ENCODE assay signal across 8 cellular contexts in the genomic region with DNA sequence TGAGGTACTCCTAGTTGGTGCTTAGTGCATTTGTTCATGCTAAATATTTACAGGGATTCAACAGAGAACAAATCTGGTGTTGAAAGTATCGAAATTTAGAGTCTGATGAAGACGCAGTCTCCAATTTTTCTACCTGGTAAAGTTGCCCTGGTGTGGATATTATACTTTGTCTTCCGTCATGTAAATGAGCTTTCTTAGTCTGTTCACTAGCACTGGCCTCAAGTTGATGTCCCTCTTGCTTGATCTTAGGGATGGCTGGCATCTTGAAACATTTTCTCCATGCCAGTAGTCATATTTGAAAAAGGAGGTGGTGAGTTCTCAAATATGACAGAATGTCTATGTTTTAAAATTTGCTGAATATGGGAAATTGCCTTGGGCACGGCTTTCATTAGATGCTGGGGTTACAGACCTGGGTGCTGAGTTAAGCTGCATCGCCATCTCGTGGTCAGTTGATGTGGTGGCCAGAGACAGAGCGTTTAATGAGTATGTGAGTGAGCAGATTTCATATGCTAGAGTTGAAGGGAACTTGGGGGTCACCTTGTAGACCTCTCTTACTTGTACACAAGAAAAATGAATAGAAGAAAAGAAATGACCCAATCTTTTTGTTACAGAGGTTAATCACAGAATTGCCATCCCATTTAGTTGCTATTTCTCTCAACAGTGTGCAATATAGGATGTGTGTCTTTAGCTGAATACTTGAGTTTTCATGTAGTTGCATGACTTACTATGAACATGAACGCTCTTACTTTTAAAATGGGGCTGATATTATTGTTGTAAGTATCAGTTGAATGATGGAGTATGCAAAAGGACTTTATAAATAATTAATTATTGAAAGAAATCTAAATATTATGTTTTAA.
DNase-seq lines count a peak whose midpoint lies in the region; ATAC-seq and TF ChIP-seq lines count a peak whose summit lies in the region.

No MANE protein-coding gene starts in this region.

- peak; percentile 92 for ATAC-seq in GM21515 (IDR thresholded peaks at IDR 0.05; ENCODE audit: unreplicated experiment)

- no peaks in the 10 kb centered on the region for H3K36me3 Mint-ChIP-seq in activated naive CD4-positive, alpha-beta T cell treated with anti-CD3 and anti-CD28 coated beads for 36 hours (ENCODE audit: low read depth)

- WGBS in ovary, 3 donors, result 34 to 38% (median 36%) methylated on average over 8 of the region's 8 CpGs

- H3K4me3 ChIP-seq in OCI-LY3 (ENCODE audit: low read length) (peak overlapping the region; percentile 34), ovary (no peak overlapping the region)

- intact Hi-C loops in activated naive CD4-positive, alpha-beta T cell treated with anti-CD3 and anti-CD28 coated beads for 36 hours (cut with micrococcal nuclease), result loop anchor here (1.0 kb wide), 3 partner anchors 177 to 410 kb away; no protein-coding TSS in a partner anchor
- intact Hi-C loops in ovary (cut with DNase I), result loop anchor here in 3 of 4 donors (5.0 to 10.0 kb wide), 2 partner anchors 378 to 381 kb away; no protein-coding TSS in a partner anchor

- CTCF ChIA-PET in activated naive CD4-positive, alpha-beta T cell treated with anti-CD3 and anti-CD28 coated beads for 36 hours (lab: Charles Lee), result interaction anchor here (0.6 to 1.7 kb wide), 8 partner anchors 9 to 650 kb away, joined by 3 to 10 read pairs (median 4); no protein-coding TSS in a partner anchor

- no peaks in the 10 kb centered on the region for H4K20me1 ChIP-seq in OCI-LY3 (ENCODE audit: insufficient read depth, low read length)

- peak overlapping the region; percentile 66 for H3K4me2 ChIP-seq in OCI-LY3 (ENCODE audit: low read length)

- no peak overlapping the region for H3K27ac Mint-ChIP-seq in activated naive CD4-positive, alpha-beta T cell treated with anti-CD3 and anti-CD28 coated beads for 36 hours

- no peak overlapping the region for H3K4me3 Mint-ChIP-seq in activated naive CD4-positive, alpha-beta T cell treated with anti-CD3 and anti-CD28 coated beads for 36 hours

- no peaks in the 10 kb centered on the region for H3K4me1 Mint-ChIP-seq in activated naive CD4-positive, alpha-beta T cell treated with anti-CD3 and anti-CD28 coated beads for 36 hours (ENCODE audit: low read depth)

- H3K9me3 ChIP-seq in OCI-LY3 (ENCODE audit: insufficient read depth, low read length), result no peaks in the 10 kb centered on the region
- no peaks in the 10 kb centered on the region for H3K9me3 ChIP-seq in ovary

- H3K27ac ChIP-seq in OCI-LY3 (ENCODE audit: low read length) (no peak overlapping the region), ovary (no peak overlapping the region)

- no peak for TF ChIP-seq POLR2A in ovary (IDR thresholded peaks at IDR 0.05)

- no peaks in the 10 kb centered on the region for H3K9me3 Mint-ChIP-seq in activated naive CD4-positive, alpha-beta T cell treated with anti-CD3 and anti-CD28 coated beads for 36 hours

- no peak for TF ChIP-seq EP300 in ovary (IDR thresholded peaks at IDR 0.05)

- peak; percentile 74 for DNase-seq in EL
- DNase-seq in HS-27A (ENCODE audit: low read depth), result peak; percentile 52
- peak; percentile 71 for DNase-seq in activated naive CD4-positive, alpha-beta T cell treated with anti-CD3 and anti-CD28 coated beads for 36 hours
- peak; percentile 57 for DNase-seq in glomerular endothelial cell (ENCODE audit: extremely low read depth, low read depth, low spot score)
- peak; percentile 70 to 85 (median 81) for DNase-seq in ovary
- no peak for DNase-seq in mesenteric fat pad (ENCODE audit: low spot score)

- H3K4me1 ChIP-seq in OCI-LY3 (ENCODE audit: low read length) (peaks cover 7% of the 10 kb centered on the region), ovary (ENCODE audit: insufficient read depth) (peaks cover 2% of the 10 kb centered on the region)

- H2AFZ ChIP-seq in OCI-LY3 (ENCODE audit: low read depth, low read length), result peak overlapping the region; percentile 77

- peaks cover 7% of the 10 kb centered on the region for H3K27me3 Mint-ChIP-seq in activated naive CD4-positive, alpha-beta T cell treated with anti-CD3 and anti-CD28 coated beads for 36 hours (ENCODE audit: low read depth)

- TF ChIP-seq CTCF in OCI-LY3 (IDR thresholded peaks at IDR 0.05; ENCODE audit: low read depth, low read length) (peak; percentile 94), ovary (IDR thresholded peaks at IDR 0.05) (peak; percentile 82 to 86 (median 83))

- no peak overlapping the region for H3K9ac ChIP-seq in OCI-LY3 (ENCODE audit: low read length)

- H3K36me3 ChIP-seq in OCI-LY3 (replicated peaks; ENCODE audit: low read depth, low read length) (no peaks in the 10 kb centered on the region), ovary (no peaks in the 10 kb centered on the region)

- H3K79me2 ChIP-seq in OCI-LY3 (ENCODE audit: low read length), result no peaks in the 10 kb centered on the region

- H3K27me3 ChIP-seq in OCI-LY3 (ENCODE audit: low read depth, low read length), result no peaks in the 10 kb centered on the region
- no peaks in the 10 kb centered on the region for H3K27me3 ChIP-seq in ovary
